ENCODE assay signal across 21 cellular contexts in the genomic region with DNA sequence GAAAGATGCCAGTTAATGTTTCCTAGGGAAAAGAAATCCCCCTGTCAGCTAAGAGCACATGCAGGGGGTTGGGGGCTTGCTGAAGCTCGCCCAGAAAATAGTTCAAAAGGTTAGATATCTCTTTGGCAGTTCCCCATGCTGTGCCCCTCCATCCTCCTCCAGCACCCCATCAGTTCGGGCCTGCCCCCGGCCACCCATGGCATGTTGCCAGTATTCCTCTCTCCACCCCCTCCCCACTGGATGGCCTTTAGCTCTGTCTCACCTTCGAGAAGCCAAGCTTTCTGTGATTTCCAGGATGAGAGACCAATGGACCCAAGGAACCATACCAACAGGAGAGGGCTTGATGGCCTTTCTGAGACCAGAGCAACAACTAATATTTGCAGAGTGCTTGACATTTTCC. TPM values are rescaled to one million over a fixed set of nuclear protein-coding genes. Genes with fewer than 3 reads are reported as not detected.
DNase-seq lines count a peak whose midpoint lies in the region; ATAC-seq and TF ChIP-seq lines count a peak whose summit lies in the region.
"Had no signal": no experiment of that assay in that cellular context is flagged by ENCODE, and none has a peak within 500 bp of the region (broad histone marks: within the 10 kb centered on the region; RNA-seq: fewer than 3 reads in every experiment).

No MANE protein-coding gene starts in this region.

- H3K36me3 ChIP-seq in mammary epithelial cell (ENCODE audit: insufficient read depth, low read length) = no peaks in the 10 kb centered on the region
- H3K36me3 ChIP-seq: brain microvascular endothelial cell, SJSA1 had no signal

- no peak overlapping the region for H3K4me2 ChIP-seq in mammary epithelial cell (ENCODE audit: insufficient read depth, low read depth, low read length)
- H3K4me2 ChIP-seq: smooth muscle cell had no signal

- H3K27ac ChIP-seq in mammary epithelial cell (ENCODE audit: insufficient read depth, low read depth, low read length) = no peak overlapping the region
- H3K27ac ChIP-seq: brain microvascular endothelial cell, coronary artery, SJSA1 had no signal

- H3K36me3 Mint-ChIP-seq in activated CD4-positive, alpha-beta T cell treated with anti-CD3 and anti-CD28 coated beads, Interleukin-2, amount 10 ng/mL, durations not matched to agents 7 days and 5 days (ENCODE audit: low read depth) = peaks cover 36% of the 10 kb centered on the region
- peaks cover 38% of the 10 kb centered on the region for H3K36me3 Mint-ChIP-seq in activated naive CD8-positive, alpha-beta T cell treated with anti-CD3 and anti-CD28 coated beads for 36 hours
- H3K36me3 Mint-ChIP-seq in neural crest cell (ENCODE audit: low read depth) = peaks cover 13% of the 10 kb centered on the region

- no peak overlapping the region for H3K9ac ChIP-seq in mammary epithelial cell (ENCODE audit: insufficient read depth, low read length)

- CTCF ChIA-PET in activated CD4-positive, alpha-beta T cell treated with anti-CD3 and anti-CD28 coated beads, Interleukin-2, amount 10 ng/mL, durations not matched to agents 7 days and 5 days (lab: Charles Lee) = interaction anchor here (0.5 to 1.9 kb wide), 6 partner anchors 9 to 116 kb away, joined by 3 to 6 read pairs (median 4); no protein-coding TSS in a partner anchor
- CTCF ChIA-PET in mammary epithelial cell (lab: Charles Lee; ENCODE audit: low non-redundant PET) = no interaction called here

- WGBS in mammary epithelial cell (ENCODE audit: low coverage, missing lambda C conversion rate) = 51% methylated on average over 4 of the region's 4 CpGs

- H3K4me3 ChIP-seq in GM08714 (ENCODE audit: low read length) (peak overlapping the region; percentile 8; the same call in 1 of the 2 replicates), mammary epithelial cell (replicated peaks in 1 of 3; ENCODE audit: insufficient read depth in 1 of 3, low read depth in 2 of 3, low read length in 3 of 3) (no peak overlapping the region)
- H3K4me3 ChIP-seq: coronary artery, SJSA1, smooth muscle cell had no signal

- H3K4me1 Mint-ChIP-seq in activated CD4-positive, alpha-beta T cell treated with anti-CD3 and anti-CD28 coated beads, Interleukin-2, amount 10 ng/mL, durations not matched to agents 7 days and 5 days = peaks cover 50% of the 10 kb centered on the region
- H3K4me1 Mint-ChIP-seq in activated naive CD8-positive, alpha-beta T cell treated with anti-CD3 and anti-CD28 coated beads for 36 hours = peaks cover 45% of the 10 kb centered on the region
- H3K4me1 Mint-ChIP-seq in neural crest cell = peaks cover 48% of the 10 kb centered on the region

- H4K20me1 ChIP-seq in mammary epithelial cell (ENCODE audit: insufficient read depth, low read length) = no peaks in the 10 kb centered on the region

- intact Hi-C loops in mammary epithelial cell (cut with micrococcal nuclease) = no loop called here

- H3K4me3 Mint-ChIP-seq in activated CD4-positive, alpha-beta T cell treated with anti-CD3 and anti-CD28 coated beads, Interleukin-2, amount 10 ng/mL, durations not matched to agents 7 days and 5 days = no peak overlapping the region
- no peak overlapping the region for H3K4me3 Mint-ChIP-seq in activated naive CD8-positive, alpha-beta T cell treated with anti-CD3 and anti-CD28 coated beads for 36 hours
- H3K4me3 Mint-ChIP-seq in neural crest cell = peak overlapping the region; percentile 77
- H3K4me3 Mint-ChIP-seq: H9 had no signal

- H3K27me3 Mint-ChIP-seq in activated CD4-positive, alpha-beta T cell treated with anti-CD3 and anti-CD28 coated beads, Interleukin-2, amount 10 ng/mL, durations not matched to agents 7 days and 5 days = no peaks in the 10 kb centered on the region
- H3K27me3 Mint-ChIP-seq in activated naive CD8-positive, alpha-beta T cell treated with anti-CD3 and anti-CD28 coated beads for 36 hours = no peaks in the 10 kb centered on the region
- no peaks in the 10 kb centered on the region for H3K27me3 Mint-ChIP-seq in neural crest cell (ENCODE audit: low read depth)

- H3K4me1 ChIP-seq in mammary epithelial cell (ENCODE audit: insufficient read depth, low read length) = peaks cover 1% of the 10 kb centered on the region

- in situ Hi-C loops in mammary epithelial cell (cut with MboI; ENCODE audit: low sequenced_read_pairs in 2 of 2) = loop anchor here in 1 of 2 donors (25.0 kb wide), 1 partner anchor 565 kb away; no protein-coding TSS in a partner anchor

- dilution Hi-C loops in mammary epithelial cell (cut with HindIII; ENCODE audit: low sequenced_read_pairs) = no loop called here

- no TSS peak for BruUV-seq in mammary epithelial cell (replicated peaks; lab: Mats Ljungman, UMichigan)

- POLR2A ChIA-PET in activated CD4-positive, alpha-beta T cell treated with anti-CD3 and anti-CD28 coated beads, Interleukin-2, amount 10 ng/mL, durations not matched to agents 7 days and 5 days (lab: Charles Lee) = no interaction called here

- H3K9me3 Mint-ChIP-seq in activated CD4-positive, alpha-beta T cell treated with anti-CD3 and anti-CD28 coated beads, Interleukin-2, amount 10 ng/mL, durations not matched to agents 7 days and 5 days = no peaks in the 10 kb centered on the region
- H3K9me3 Mint-ChIP-seq in activated naive CD8-positive, alpha-beta T cell treated with anti-CD3 and anti-CD28 coated beads for 36 hours = peaks cover 2% of the 10 kb centered on the region
- no peaks in the 10 kb centered on the region for H3K9me3 Mint-ChIP-seq in neural crest cell

- no peaks in the 10 kb centered on the region for H3K79me2 ChIP-seq in mammary epithelial cell (ENCODE audit: insufficient read depth, low read length)

- TF ChIP-seq CTCF in neural crest cell (conservative IDR thresholded peaks at IDR 0.05) = no peak
- TF ChIP-seq CTCF in mammary epithelial cell (conservative IDR thresholded peaks at IDR 0.05 in 1 of 2, IDR thresholded peaks at IDR 0.05 in 1 of 2; ENCODE audit: extremely low read depth in 1 of 2, insufficient read depth in 1 of 2, low read depth in 1 of 2, low read length in 2 of 2) = no peak

- no peak for ATAC-seq in GM19452 (IDR thresholded peaks at IDR 0.05; ENCODE audit: unreplicated experiment)
- ATAC-seq: left colon, Panc1 had no signal

- no peak for DNase-seq in activated CD4-positive, alpha-beta T cell treated with anti-CD3 and anti-CD28 coated beads, Interleukin-2, amount 10 ng/mL, durations not matched to agents 7 days and 5 days
- DNase-seq in activated CD4-positive, alpha-beta T cell treated with anti-CD3 and anti-CD28 coated beads, Interleukin-2, amount 50 U/mL, for 48 hours = no peak
- DNase-seq in activated naive CD8-positive, alpha-beta T cell treated with anti-CD3 and anti-CD28 coated beads for 36 hours = no peak
- DNase-seq in neural crest cell (ENCODE audit: low read depth, low spot score) = no peak
- DNase-seq in mammary epithelial cell = no peak
- no peak for DNase-seq in NOMO-1 (lab: John Stamatoyannopoulos, UW; ENCODE audit: unreplicated experiment in 2 of 2)
- DNase-seq: activated CD4-positive, CD25-positive, alpha-beta regulatory T cell treated with anti-CD3 and anti-CD28 coated beads, Interleukin-2, amount 50 U/mL, for 72 hours; brain microvascular endothelial cell; glutamatergic neuron; H9; left colon; midbrain; NCI-H187; NCI-H82; stimulated activated CD4-positive, alpha-beta T cell treated with anti-CD3 and anti-CD28 coated beads, Interleukin-4, amount 100 ng/mL, for 24 hours had no signal

- no peaks in the 10 kb centered on the region for H3K27me3 ChIP-seq in mammary epithelial cell (ENCODE audit: insufficient read depth, low read length)
- H3K27me3 ChIP-seq: brain microvascular endothelial cell, SJSA1 had no signal

- peak overlapping the region; percentile 37 for H3K27ac Mint-ChIP-seq in activated CD4-positive, alpha-beta T cell treated with anti-CD3 and anti-CD28 coated beads, Interleukin-2, amount 10 ng/mL, durations not matched to agents 7 days and 5 days
- H3K27ac Mint-ChIP-seq in activated naive CD8-positive, alpha-beta T cell treated with anti-CD3 and anti-CD28 coated beads for 36 hours = peak overlapping the region; percentile 54
- peak overlapping the region; percentile 91 for H3K27ac Mint-ChIP-seq in neural crest cell (ENCODE audit: unreplicated experiment)
- H3K27ac Mint-ChIP-seq: H9 had no signal

- no peak overlapping the region for H2AFZ ChIP-seq in mammary epithelial cell (ENCODE audit: low read depth, low read length)

- no peaks in the 10 kb centered on the region for H3K9me3 ChIP-seq in mammary epithelial cell (replicated peaks; ENCODE audit: insufficient read depth, low read length)
- H3K9me3 ChIP-seq: SJSA1 had no signal

RNA-seq across cellular contexts. Expression of gene RAB33A, which starts 5.2 kb away (rescaled TPM):
- 10 to 100 TPM; 20.8 to 21.2 TPM for total RNA-seq in activated CD4-positive, alpha-beta T cell treated with anti-CD3 and anti-CD28 coated beads, Interleukin-2, amount 10 ng/mL, durations not matched to agents 7 days and 5 days
- total RNA-seq in activated naive CD8-positive, alpha-beta T cell treated with anti-CD3 and anti-CD28 coated beads for 36 hours = 10 to 100 TPM; 22.6 to 26.1 TPM
- total RNA-seq in neural crest cell = 16.7 and 18.5 TPM in 2 replicates
- total RNA-seq in mammary epithelial cell = not detected
- polyA plus RNA-seq in mammary epithelial cell = 0.24 TPM
- not detected for polyA minus RNA-seq in mammary epithelial cell

RNA-seq across cellular contexts. Expression of gene AIFM1, which starts 11.3 kb away (rescaled TPM):
- 10 to 100 TPM; 32.3 to 40.3 TPM for total RNA-seq in activated CD4-positive, alpha-beta T cell treated with anti-CD3 and anti-CD28 coated beads, Interleukin-2, amount 10 ng/mL, durations not matched to agents 7 days and 5 days
- total RNA-seq in activated naive CD8-positive, alpha-beta T cell treated with anti-CD3 and anti-CD28 coated beads for 36 hours = 10 to 100 TPM; 60.1 to 62.7 TPM
- total RNA-seq in neural crest cell (53.9 and 57.0 TPM in 2 replicates), mammary epithelial cell (10 to 100 TPM; 10.2 to 35.7 TPM)
- 41.2 TPM for polyA plus RNA-seq in mammary epithelial cell
- polyA minus RNA-seq in mammary epithelial cell = 17.4 TPM

Comparison
In these comparisons a context has a peak if more than half of its experiments do, and no peak if none do; other contexts are left out.
1. H3K27ac Mint-ChIP-seq: peak in every context shown above with its lines; median percentile 91 in neural crest cell; 54 in activated naive CD8-positive, alpha-beta T cell treated with anti-CD3 and anti-CD28 coated beads for 36 hours; 37 in activated CD4-positive, alpha-beta T cell treated with anti-CD3 and anti-CD28 coated beads, Interleukin-2, amount 10 ng/mL, durations not matched to agents 7 days and 5 days.
2. RNA of gene RAB33A, which starts 5.2 kb away (total RNA-seq): 22.6 to 26.1 TPM in activated naive CD8-positive, alpha-beta T cell treated with anti-CD3 and anti-CD28 coated beads for 36 hours, 20.8 to 21.2 TPM in activated CD4-positive, alpha-beta T cell treated with anti-CD3 and anti-CD28 coated beads, Interleukin-2, amount 10 ng/mL, durations not matched to agents 7 days and 5 days and 16.7 to 18.5 TPM in neural crest cell; not detected in mammary epithelial cell; every median in the first group is over 10 times any median in the second.